11 cellular contexts compared by ENCODE assay signal in genomic region chr17:57296231-57296630, GRCh38. TPM values are rescaled to one million over a fixed set of nuclear protein-coding genes. Genes with fewer than 3 reads are reported as not detected.
A peak's percentile ranks its signal among the peaks of the same experiment; 100 is the strongest.
DNase-seq lines count a peak whose midpoint lies in the region; ATAC-seq, FAIRE-seq and TF ChIP-seq lines count a peak whose summit lies in the region.
"Had no signal": no experiment of that assay in that cellular context is flagged by ENCODE, and none has a peak within 500 bp of the region (broad histone marks: within the 10 kb centered on the region; RNA-seq: fewer than 3 reads in every experiment).

No MANE protein-coding gene starts in this region.

- peaks cover 21% of the 10 kb centered on the region for H3K9me3 Mint-ChIP-seq in astrocyte (ENCODE audit: unreplicated experiment)
- H3K9me3 Mint-ChIP-seq in CD14-positive monocyte: peaks cover 6 to 22% (median 10%) of the 10 kb centered on the region in 7 donors

- DNase-seq in DMS53 (lab: John Stamatoyannopoulos, UW): peak; percentile 6
- no peak for DNase-seq in DMS53 treated with DMSO at 0.1 percent for 48 hours (lab: John Stamatoyannopoulos, UW; ENCODE audit: unreplicated experiment)
- peak; percentile 26 to 71 for DNase-seq in NCI-H1930 (lab: John Stamatoyannopoulos, UW)
- DNase-seq in astrocyte (ENCODE audit: low read depth): no peak
- DNase-seq in gastrocnemius medialis: no peak
- DNase-seq in CD14-positive monocyte (ENCODE audit: low spot score): no peak
- no peak for DNase-seq in body of pancreas
- DNase-seq: activated CD8-positive, alpha-beta memory T cell treated with anti-CD3 and anti-CD28 coated beads, Interleukin-2, amount 10 ng/mL, durations not matched to agents 7 days and 5 days; stimulated activated CD4-positive, alpha-beta T cell treated with anti-CD3 and anti-CD28 coated beads, Interleukin-4, amount 100 ng/mL, for 4 hours had no signal

- intact Hi-C loops in gastrocnemius medialis (cut with DNase I; ENCODE audit: low total_unique reads): no loop called here
- intact Hi-C loops in CD14-positive monocyte (cut with micrococcal nuclease): no loop called here
- intact Hi-C loops in body of pancreas (cut with DNase I): no loop called here

- H3K27ac Mint-ChIP-seq in astrocyte (ENCODE audit: unreplicated experiment) (peak overlapping the region; percentile 93), CD14-positive monocyte (no peak overlapping the region)
- H3K27ac Mint-ChIP-seq: activated CD8-positive, alpha-beta memory T cell treated with anti-CD3 and anti-CD28 coated beads, Interleukin-2, amount 10 ng/mL, durations not matched to agents 7 days and 5 days had no signal

- H3K27me3 ChIP-seq in astrocyte (ENCODE audit: insufficient read depth, low read length) (no peaks in the 10 kb centered on the region), gastrocnemius medialis (no peaks in the 10 kb centered on the region), body of pancreas (no peaks in the 10 kb centered on the region)

- no peak for ATAC-seq in gastrocnemius medialis
- no peak for ATAC-seq in HG03175 (IDR thresholded peaks at IDR 0.05; ENCODE audit: unreplicated experiment)
- ATAC-seq in body of pancreas: no peak
- ATAC-seq: activated CD8-positive, alpha-beta memory T cell treated with anti-CD3 and anti-CD28 coated beads, Interleukin-2, amount 10 ng/mL, durations not matched to agents 7 days and 5 days had no signal

- no peaks in the 10 kb centered on the region for H3K27me3 Mint-ChIP-seq in astrocyte (ENCODE audit: low read depth, unreplicated experiment)
- peaks cover 0 to 3% (median 2%) of the 10 kb centered on the region in 3 donors for H3K27me3 Mint-ChIP-seq in CD14-positive monocyte (ENCODE audit: low read depth in 3 of 3)
- H3K27me3 Mint-ChIP-seq: activated CD8-positive, alpha-beta memory T cell treated with anti-CD3 and anti-CD28 coated beads, Interleukin-2, amount 10 ng/mL, durations not matched to agents 7 days and 5 days had no signal

- H3K27ac ChIP-seq in astrocyte (ENCODE audit: low read depth, low read length) (peak overlapping the region; percentile 81), gastrocnemius medialis (peak overlapping the region; percentile 77 to 91 (median 84)), body of pancreas (no peak overlapping the region)
- H3K27ac ChIP-seq: 22Rv1 had no signal

- peaks cover 8% of the 10 kb centered on the region for H3K79me2 ChIP-seq in astrocyte (ENCODE audit: insufficient read depth, low read length)

- 88 to 89% methylated on average over 4 of the region's 4 CpGs for WGBS in body of pancreas, 2 donors

- H3K9me3 ChIP-seq in astrocyte (ENCODE audit: insufficient read depth, low read depth, low read length) (peaks cover 3% of the 10 kb centered on the region), gastrocnemius medialis (no peaks in the 10 kb centered on the region), body of pancreas (no peaks in the 10 kb centered on the region)

- peak overlapping the region; percentile 61 for H3K9ac ChIP-seq in astrocyte (ENCODE audit: low read length)

- H3K36me3 Mint-ChIP-seq in astrocyte (ENCODE audit: low read depth, unreplicated experiment) (peaks cover 38% of the 10 kb centered on the region), CD14-positive monocyte (peaks cover 32 to 35% of the 10 kb centered on the region in 2 donors)

- no peak overlapping the region for H2AFZ ChIP-seq in astrocyte (ENCODE audit: low read depth, low read length)

- no peak for FAIRE-seq in astrocyte (lab: Jason Lieb, UNC)

- H4K20me1 ChIP-seq in astrocyte (ENCODE audit: insufficient read depth, low read length): no peaks in the 10 kb centered on the region

- no peak for TF ChIP-seq POLR2A in gastrocnemius medialis (IDR thresholded peaks at IDR 0.05)
- TF ChIP-seq POLR2A in body of pancreas (IDR thresholded peaks at IDR 0.05): no peak

- H3K4me3 ChIP-seq in astrocyte (ENCODE audit: insufficient read depth, low read depth, low read length) (peak overlapping the region; percentile 37), gastrocnemius medialis (no peak overlapping the region), body of pancreas (no peak overlapping the region)

- H3K4me1 ChIP-seq in astrocyte (ENCODE audit: insufficient read depth, low read length) (peaks cover 37% of the 10 kb centered on the region), gastrocnemius medialis (peaks cover 34 to 41% of the 10 kb centered on the region in 2 donors), body of pancreas (peaks cover 7% of the 10 kb centered on the region)

- H3K4me3 Mint-ChIP-seq in astrocyte (ENCODE audit: unreplicated experiment): no peak overlapping the region
- H3K4me3 Mint-ChIP-seq in CD14-positive monocyte: no peak overlapping the region
- H3K4me3 Mint-ChIP-seq: activated CD8-positive, alpha-beta memory T cell treated with anti-CD3 and anti-CD28 coated beads, Interleukin-2, amount 10 ng/mL, durations not matched to agents 7 days and 5 days had no signal

- H3K36me3 ChIP-seq in astrocyte (ENCODE audit: insufficient read depth, low read length): peaks cover 5% of the 10 kb centered on the region
- H3K36me3 ChIP-seq in gastrocnemius medialis: peaks cover 0 to 13% of the 10 kb centered on the region in 2 donors
- no peaks in the 10 kb centered on the region for H3K36me3 ChIP-seq in body of pancreas (replicated peaks in 1 of 2; ENCODE audit: insufficient read depth in 1 of 2, low read depth in 2 of 2)

- in situ Hi-C loops in gastrocnemius medialis (cut with MboI; ENCODE audit: low sequenced_read_pairs in 4 of 4): no loop called here

- H3K4me2 ChIP-seq in astrocyte (ENCODE audit: low read length): peak overlapping the region; percentile 80

- peaks cover 28% of the 10 kb centered on the region for H3K4me1 Mint-ChIP-seq in astrocyte (ENCODE audit: low read depth, unreplicated experiment)
- H3K4me1 Mint-ChIP-seq in CD14-positive monocyte: peaks cover 13% of the 10 kb centered on the region

- no peak for TF ChIP-seq CTCF in astrocyte (IDR thresholded peaks at IDR 0.05; ENCODE audit: insufficient read depth, low read depth, low read length)
- TF ChIP-seq CTCF in gastrocnemius medialis (IDR thresholded peaks at IDR 0.05 in 4 of 5, conservative IDR thresholded peaks at IDR 0.05 in 1 of 5): no peak
- TF ChIP-seq CTCF in CD14-positive monocyte (IDR thresholded peaks at IDR 0.05): no peak
- no peak for TF ChIP-seq CTCF in body of pancreas (IDR thresholded peaks at IDR 0.05)

RNA-seq across cellular contexts. Expression of gene MSI2, which starts 39.9 kb away (rescaled TPM):
- total RNA-seq in astrocyte: 53.7 and 67.9 TPM in 2 replicates
- total RNA-seq in gastrocnemius medialis: 10 to 100 TPM; 33.1 to 66.2 (median 48.5) TPM
- polyA plus RNA-seq in CD14-positive monocyte: under 1 TPM; 0.20 to 0.37 TPM
- 10 to 100 TPM; 21.1 to 28.5 TPM for total RNA-seq in body of pancreas

Comparison
In these comparisons a context has a peak if more than half of its experiments do, and no peak if none do; other contexts are left out.
1. DNase-seq: peak in DMS53 (single experiment) and NCI-H1930 (2 of 2); none in DMS53 treated with DMSO at 0.1 percent for 48 hours (single experiment), astrocyte (single experiment), gastrocnemius medialis (0 of 2), CD14-positive monocyte (single experiment) and body of pancreas (0 of 4).
2. H3K27ac ChIP-seq: peak in astrocyte (single experiment) and gastrocnemius medialis (4 of 4); none in body of pancreas (0 of 4).